Comparison of ENCODE assay signal across 1 cellular context in the genomic region with DNA sequence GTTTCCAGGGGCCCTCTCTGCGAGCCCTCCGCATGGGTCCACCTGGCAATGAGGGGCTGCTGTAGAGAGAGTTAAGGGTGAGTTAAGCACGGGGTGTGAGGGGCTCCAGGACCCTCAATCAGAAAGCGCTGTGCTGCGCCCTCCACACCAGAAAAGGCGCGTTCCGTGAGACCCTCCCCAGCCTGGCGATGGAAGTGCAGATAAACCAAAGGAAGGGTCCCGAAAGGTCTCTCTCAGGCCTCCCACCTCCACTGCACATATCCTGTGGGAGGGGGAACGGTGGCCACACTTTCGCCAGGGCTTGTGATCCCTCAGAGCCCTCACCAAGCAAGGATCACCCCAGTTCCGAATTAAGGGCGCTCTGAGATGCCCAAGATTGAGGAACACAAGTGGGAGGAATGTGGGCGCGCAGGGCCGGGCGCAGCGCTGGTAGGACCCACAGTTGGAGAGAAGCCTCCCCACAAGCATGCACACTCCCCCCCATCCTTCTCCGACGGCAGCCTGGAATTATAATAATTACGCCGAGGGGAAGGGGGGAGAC.
TF ChIP-seq lines count a peak whose summit lies in the region.

No MANE protein-coding gene starts in this region.

TF ChIP-seq in endothelial cell of umbilical vein, 7 proteins besides CTCF, POLR2A, EP300 and RAD21 (continued from another document):
- TF ChIP-seq MYC (IDR thresholded peaks at IDR 0.05; ENCODE audit: low read depth, low read length): no peak
